Comparison of ENCODE assay signal across 8 cellular contexts in the genomic region with DNA sequence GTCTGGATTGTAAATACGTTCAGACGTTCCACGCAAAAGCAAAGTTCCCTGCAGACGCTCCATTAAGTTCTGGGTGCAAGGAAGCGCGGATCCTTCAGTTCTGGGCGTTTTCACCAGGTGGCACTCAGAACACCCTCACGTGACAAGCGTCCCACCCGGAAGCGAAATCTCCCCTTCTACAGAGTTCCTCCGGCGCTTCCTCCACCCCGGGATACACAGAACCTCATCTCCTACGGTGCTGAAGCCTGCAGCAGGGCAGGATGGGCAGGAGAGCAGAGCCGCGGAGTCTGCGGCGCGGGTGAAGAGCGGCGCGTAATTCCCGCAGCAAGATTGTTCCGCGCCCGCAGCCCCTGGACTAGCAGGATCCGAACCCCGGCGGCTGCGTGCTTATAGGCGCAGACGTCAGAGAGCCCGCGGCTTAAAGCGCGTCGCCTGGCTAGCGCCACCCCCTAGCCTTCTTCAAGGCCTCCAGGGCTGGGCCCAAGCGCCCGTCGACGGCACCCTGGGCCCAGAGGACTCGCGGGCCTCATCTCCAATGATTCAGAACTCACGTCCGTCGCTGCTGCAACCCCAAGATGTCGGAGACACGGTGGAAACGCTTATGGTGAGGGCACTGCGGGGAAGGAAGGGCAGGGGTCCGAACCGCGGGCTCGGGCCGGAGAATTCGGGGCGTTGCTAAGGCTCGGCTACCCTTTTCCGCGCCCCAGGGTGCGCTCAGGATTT. TPM values are rescaled to one million over a fixed set of nuclear protein-coding genes. Genes with fewer than 3 reads are reported as not detected.
DNase-seq lines count a peak whose midpoint lies in the region; ATAC-seq and TF ChIP-seq lines count a peak whose summit lies in the region.

A gene with protein sequence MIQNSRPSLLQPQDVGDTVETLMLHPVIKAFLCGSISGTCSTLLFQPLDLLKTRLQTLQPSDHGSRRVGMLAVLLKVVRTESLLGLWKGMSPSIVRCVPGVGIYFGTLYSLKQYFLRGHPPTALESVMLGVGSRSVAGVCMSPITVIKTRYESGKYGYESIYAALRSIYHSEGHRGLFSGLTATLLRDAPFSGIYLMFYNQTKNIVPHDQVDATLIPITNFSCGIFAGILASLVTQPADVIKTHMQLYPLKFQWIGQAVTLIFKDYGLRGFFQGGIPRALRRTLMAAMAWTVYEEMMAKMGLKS (plus strand): TSS at position 181 of the 723 bp plus-strand sequence. CDS start 355 bp downstream, at position 536.

- H3K9me3 ChIP-seq in thoracic aorta: no peaks in the 10 kb centered on the region

- peak within 1 kb of the TSS; percentile 99 for H3K27ac ChIP-seq in thoracic aorta

- no peaks in the 10 kb centered on the region for H3K27me3 ChIP-seq in thoracic aorta (replicated peaks; ENCODE audit: insufficient read depth)

- peak; percentile 27; the same call in 1 of the 2 replicates for TF ChIP-seq CTCF in LNCAP (IDR thresholded peaks at IDR 0.05)
- peak; percentile 12 for TF ChIP-seq CTCF in foreskin fibroblast (IDR thresholded peaks at IDR 0.05; ENCODE audit: low read depth, low read length)
- peak; percentile 29 for TF ChIP-seq CTCF in thoracic aorta (IDR thresholded peaks at IDR 0.05)

- peak; percentile 83 for DNase-seq in Daoy (ENCODE audit: low read depth)
- DNase-seq in activated T-cell treated with anti-CD3 and anti-CD28 coated beads, Interleukin-2, amount 50 U/mL, for 48 hours: peak; percentile 88 to 89
- peak; percentile 88 to 96 for DNase-seq in foreskin fibroblast
- peak; percentile 51 for DNase-seq in non-pigmented ciliary epithelial cell (ENCODE audit: low read depth)
- DNase-seq in thoracic aorta (ENCODE audit: low spot score): peak; percentile 20
- DNase-seq in NCI-H2081 treated with DMSO at 0.1 percent for 48 hours (lab: John Stamatoyannopoulos, UW): no peak

- no peaks in the 10 kb centered on the region for H3K36me3 ChIP-seq in thoracic aorta

- ATAC-seq in GM21786 (IDR thresholded peaks at IDR 0.05; ENCODE audit: unreplicated experiment) (peak; percentile 57), thoracic aorta (ENCODE audit: insufficient number of reproducible peaks, low FRiP score, low read depth) (peak; percentile 46)

- H3K4me1 ChIP-seq in thoracic aorta (ENCODE audit: control insufficient read depth in 1 of 2, low read depth in 2 of 2): peaks cover 13 to 25% of the 10 kb centered on the region in 2 donors

- peak within 1 kb of the TSS; percentile 87 to 93 for H3K4me3 ChIP-seq in foreskin fibroblast (ENCODE audit: low read depth in 1 of 2, low read length in 2 of 2)
- H3K4me3 ChIP-seq in thoracic aorta: peak within 1 kb of the TSS; percentile 94

RNA-seq across cellular contexts. Expression of the gene that starts here (rescaled TPM):
- total RNA-seq in Daoy (2014; rRNA removed; shearing (Covaris generic)): 20.1 and 28.3 TPM in 2 replicates
- 10 to 100 TPM; 30.5 to 31.8 TPM for total RNA-seq in thoracic aorta
